9 cellular contexts compared by ENCODE assay signal in genomic region chr18:57780318-57781127, GRCh38. TPM values are rescaled to one million over a fixed set of nuclear protein-coding genes. Genes with fewer than 3 reads are reported as not detected.
DNase-seq lines count a peak whose midpoint lies in the region; ATAC-seq and TF ChIP-seq lines count a peak whose summit lies in the region.
"Had no signal": no experiment of that assay in that cellular context is flagged by ENCODE, and none has a peak within 500 bp of the region (broad histone marks: within the 10 kb centered on the region; RNA-seq: fewer than 3 reads in every experiment).

No MANE protein-coding gene starts in this region.

- no peaks in the 10 kb centered on the region for H3K27me3 ChIP-seq in PC-9 (ENCODE audit: insufficient read depth, low read depth)
- H3K27me3 ChIP-seq: neutrophil had no signal

- peak overlapping the region; percentile 78 for H3K4me2 ChIP-seq in PC-9

- no peaks in the 10 kb centered on the region for H3K9me3 Mint-ChIP-seq in stimulated activated memory B cell treated with anti-CD40 and anti-IgM and Interleukin-4, amounts not matched to agents 10 μg/mL and 1 μg/mL and 100 μg/mL, for 72 hours
- H3K9me3 Mint-ChIP-seq in activated CD4-positive, alpha-beta T cell treated with anti-CD3 and anti-CD28 coated beads, Interleukin-2, amount 10 ng/mL, durations not matched to agents 7 days and 5 days: no peaks in the 10 kb centered on the region

- peaks cover 13% of the 10 kb centered on the region for H3K36me3 Mint-ChIP-seq in stimulated activated memory B cell treated with anti-CD40 and anti-IgM and Interleukin-4, amounts not matched to agents 10 μg/mL and 1 μg/mL and 100 μg/mL, for 72 hours
- no peaks in the 10 kb centered on the region for H3K36me3 Mint-ChIP-seq in activated CD4-positive, alpha-beta T cell treated with anti-CD3 and anti-CD28 coated beads, Interleukin-2, amount 10 ng/mL, durations not matched to agents 7 days and 5 days (ENCODE audit: low read depth)

- CTCF ChIA-PET in PC-9 (lab: Charles Lee): interaction anchor here (0.6 kb wide), 2 partner anchors 21 to 1213 kb away, joined by 4 to 5 read pairs; no protein-coding TSS in a partner anchor
- CTCF ChIA-PET in activated CD4-positive, alpha-beta T cell treated with anti-CD3 and anti-CD28 coated beads, Interleukin-2, amount 10 ng/mL, durations not matched to agents 7 days and 5 days (lab: Charles Lee): interaction anchor here (1.8 kb wide), 1 partner anchor 10 kb away, joined by 3 read pairs; no protein-coding TSS in a partner anchor

- H3K9me3 ChIP-seq in PC-9 (ENCODE audit: insufficient read depth, low read depth): no peaks in the 10 kb centered on the region
- H3K9me3 ChIP-seq: neutrophil had no signal

- peaks cover 25% of the 10 kb centered on the region for H3K4me1 Mint-ChIP-seq in stimulated activated memory B cell treated with anti-CD40 and anti-IgM and Interleukin-4, amounts not matched to agents 10 μg/mL and 1 μg/mL and 100 μg/mL, for 72 hours
- H3K4me1 Mint-ChIP-seq in activated CD4-positive, alpha-beta T cell treated with anti-CD3 and anti-CD28 coated beads, Interleukin-2, amount 10 ng/mL, durations not matched to agents 7 days and 5 days: peaks cover 8% of the 10 kb centered on the region

- peaks cover 89% of the 10 kb centered on the region for H3K4me1 ChIP-seq in PC-9 (replicated peaks; ENCODE audit: insufficient read depth)

- intact Hi-C loops in PC-9 (cut with micrococcal nuclease; ENCODE audit: unreplicated experiment): no loop called here

- H3K27ac Mint-ChIP-seq in stimulated activated memory B cell treated with anti-CD40 and anti-IgM and Interleukin-4, amounts not matched to agents 10 μg/mL and 1 μg/mL and 100 μg/mL, for 72 hours: peak overlapping the region; percentile 57
- no peak overlapping the region for H3K27ac Mint-ChIP-seq in activated CD4-positive, alpha-beta T cell treated with anti-CD3 and anti-CD28 coated beads, Interleukin-2, amount 10 ng/mL, durations not matched to agents 7 days and 5 days

- TF ChIP-seq CTCF in PC-9 (conservative IDR thresholded peaks at IDR 0.05) (no peak), fibroblast of pulmonary artery (IDR thresholded peaks at IDR 0.05; ENCODE audit: low read length, missing control alignments) (no peak)

- DNase-seq in GM04504 (ENCODE audit: low read depth) (peak; percentile 40), PC-9 (peak; percentile 33 to 86), fibroblast of pulmonary artery (ENCODE audit: low read depth) (peak; percentile 92)
- DNase-seq in activated naive CD4-positive, alpha-beta T cell treated with anti-CD3 and anti-CD28 coated beads, Interleukin-2, amount 50 U/mL, for 16 hours: no peak
- no peak for DNase-seq in activated CD4-positive, alpha-beta T cell treated with anti-CD3 and anti-CD28 coated beads, Interleukin-2, amount 10 ng/mL, durations not matched to agents 7 days and 5 days

- peaks cover 94% of the 10 kb centered on the region for H3K79me2 ChIP-seq in PC-9 (ENCODE audit: low read depth)

- BruUV-seq in PC-9 (replicated peaks; lab: Mats Ljungman, UMichigan): TSS peak; percentile 90

- peaks cover 73% of the 10 kb centered on the region for H3F3A ChIP-seq in PC-9 (ENCODE audit: insufficient read depth, low read depth)

- H3K4me3 ChIP-seq in PC-9 (peak overlapping the region; percentile 37; the same call in 1 of the 2 replicates), fibroblast of pulmonary artery (replicated peaks; ENCODE audit: low read depth, low read length) (peak overlapping the region; percentile 30)

- H3K4me3 Mint-ChIP-seq in stimulated activated memory B cell treated with anti-CD40 and anti-IgM and Interleukin-4, amounts not matched to agents 10 μg/mL and 1 μg/mL and 100 μg/mL, for 72 hours: peak overlapping the region; percentile 42
- H3K4me3 Mint-ChIP-seq in activated CD4-positive, alpha-beta T cell treated with anti-CD3 and anti-CD28 coated beads, Interleukin-2, amount 10 ng/mL, durations not matched to agents 7 days and 5 days: no peak overlapping the region

- H4K20me1 ChIP-seq in PC-9 (ENCODE audit: insufficient read depth): no peaks in the 10 kb centered on the region

- POLR2A ChIA-PET in PC-9 (lab: Charles Lee; ENCODE audit: unreplicated experiment): no interaction called here
- POLR2A ChIA-PET in activated CD4-positive, alpha-beta T cell treated with anti-CD3 and anti-CD28 coated beads, Interleukin-2, amount 10 ng/mL, durations not matched to agents 7 days and 5 days (lab: Charles Lee): no interaction called here

- H3K27ac ChIP-seq in PC-9: peak overlapping the region; percentile 97
- H3K27ac ChIP-seq: neutrophil had no signal

- H2AFZ ChIP-seq in PC-9: no peak overlapping the region

- H3K27me3 Mint-ChIP-seq in stimulated activated memory B cell treated with anti-CD40 and anti-IgM and Interleukin-4, amounts not matched to agents 10 μg/mL and 1 μg/mL and 100 μg/mL, for 72 hours: no peaks in the 10 kb centered on the region
- H3K27me3 Mint-ChIP-seq in activated CD4-positive, alpha-beta T cell treated with anti-CD3 and anti-CD28 coated beads, Interleukin-2, amount 10 ng/mL, durations not matched to agents 7 days and 5 days: no peaks in the 10 kb centered on the region

- ATAC-seq in HG02759 (IDR thresholded peaks at IDR 0.05; ENCODE audit: unreplicated experiment) (peak; percentile 92), GM18520 (IDR thresholded peaks at IDR 0.05; ENCODE audit: unreplicated experiment) (no peak)
- peak; percentile 79 for ATAC-seq in stimulated activated memory B cell treated with anti-CD40 and anti-IgM and Interleukin-4, amounts not matched to agents 10 μg/mL and 1 μg/mL and 100 μg/mL, for 72 hours

- no peaks in the 10 kb centered on the region for H3K9me2 ChIP-seq in PC-9 (ENCODE audit: insufficient read depth)

- H3K36me3 ChIP-seq in PC-9 (ENCODE audit: low read depth): no peaks in the 10 kb centered on the region
- H3K36me3 ChIP-seq: neutrophil had no signal

RNA-seq across cellular contexts. Expression of gene ATP8B1, which starts 22.6 kb away (rescaled TPM):
- total RNA-seq in PC-9 (2021): 16.7 and 23.4 TPM in 2 replicates
- not detected for total RNA-seq in activated CD4-positive, alpha-beta T cell treated with anti-CD3 and anti-CD28 coated beads, Interleukin-2, amount 10 ng/mL, durations not matched to agents 7 days and 5 days

Comparison
In these comparisons a context has a peak if more than half of its experiments do, and no peak if none do; other contexts are left out.
1. DNase-seq: peak in GM04504 (single experiment), PC-9 (2 of 2) and fibroblast of pulmonary artery (single experiment); none in activated naive CD4-positive, alpha-beta T cell treated with anti-CD3 and anti-CD28 coated beads, Interleukin-2, amount 50 U/mL, for 16 hours (single experiment) and activated CD4-positive, alpha-beta T cell treated with anti-CD3 and anti-CD28 coated beads, Interleukin-2, amount 10 ng/mL, durations not matched to agents 7 days and 5 days (single experiment).
2. RNA of gene ATP8B1, which starts 22.6 kb away (total RNA-seq): 16.7 to 23.4 TPM in PC-9; not detected in activated CD4-positive, alpha-beta T cell treated with anti-CD3 and anti-CD28 coated beads, Interleukin-2, amount 10 ng/mL, durations not matched to agents 7 days and 5 days; every median in the first group is over 10 times any median in the second.